ENCODE assay signal across 9 cellular contexts in the genomic region with DNA sequence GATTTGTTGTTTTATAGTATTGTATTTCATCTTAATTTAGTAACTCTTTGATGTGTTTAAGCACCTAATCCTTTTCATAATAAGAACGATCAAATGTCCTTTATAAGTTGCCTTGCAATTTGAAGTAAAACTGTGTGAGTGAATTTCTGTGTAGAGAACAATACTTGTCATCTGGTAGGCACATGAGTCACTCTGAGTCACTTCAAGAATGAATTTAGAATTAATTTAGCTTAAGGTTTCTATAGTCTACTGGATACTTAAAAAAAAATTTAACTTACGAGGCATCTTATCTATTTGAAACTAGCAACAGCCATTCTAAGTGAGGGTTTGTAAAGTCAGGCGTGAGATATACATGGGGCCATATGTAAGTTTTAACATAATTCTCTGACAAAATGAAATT.
DNase-seq lines count a peak whose midpoint lies in the region; ATAC-seq and TF ChIP-seq lines count a peak whose summit lies in the region.
"Had no signal": no experiment of that assay in that cellular context is flagged by ENCODE, and none has a peak within 500 bp of the region (broad histone marks: within the 10 kb centered on the region; RNA-seq: fewer than 3 reads in every experiment).

No MANE protein-coding gene starts in this region.

- H3K27me3 ChIP-seq in effector memory CD4-positive, alpha-beta T cell (replicated peaks; ENCODE audit: control insufficient read depth, insufficient read depth, low read length, poor library complexity, severe bottlenecking), result peaks cover 4% of the 10 kb centered on the region

- no peaks in the 10 kb centered on the region for H3K4me1 ChIP-seq in effector memory CD4-positive, alpha-beta T cell (ENCODE audit: control insufficient read depth, insufficient read depth, low read length, poor library complexity, severe bottlenecking)

- TF ChIP-seq CTCF in AG09309 (IDR thresholded peaks at IDR 0.05; ENCODE audit: control insufficient read depth, insufficient read depth, low read depth, low read length, missing control alignments), result no peak
- TF ChIP-seq CTCF in choroid plexus epithelial cell (conservative IDR thresholded peaks at IDR 0.05; ENCODE audit: low read depth, low read length), result no peak

- no peaks in the 10 kb centered on the region for H3K9me3 ChIP-seq in effector memory CD4-positive, alpha-beta T cell (ENCODE audit: control insufficient read depth, low read length)

- H3K36me3 ChIP-seq in effector memory CD4-positive, alpha-beta T cell (ENCODE audit: control insufficient read depth, insufficient read depth, low read length), result no peaks in the 10 kb centered on the region

- no peak overlapping the region for H3K27ac ChIP-seq in effector memory CD4-positive, alpha-beta T cell (ENCODE audit: insufficient read depth, low read length, poor library complexity, severe bottlenecking)

- ATAC-seq in GM18511 (IDR thresholded peaks at IDR 0.05; ENCODE audit: unreplicated experiment), result no peak
- ATAC-seq in HG02870 (IDR thresholded peaks at IDR 0.05; ENCODE audit: unreplicated experiment), result no peak

- DNase-seq in AG09309 (ENCODE audit: low read depth), result peak; percentile 21
- peak; percentile 78 for DNase-seq in HT1080 (ENCODE audit: low read depth)
- peak; percentile 67 for DNase-seq in choroid plexus epithelial cell (ENCODE audit: low read depth)
- peak; percentile 49 for DNase-seq in myocyte (ENCODE audit: low read depth)
- no peak for DNase-seq in T-helper 2 cell
- DNase-seq in effector memory CD4-positive, alpha-beta T cell, result no peak
- DNase-seq: NCI-H526 treated with DMSO at 0.1 percent for 48 hours had no signal

- H3K4me3 ChIP-seq in AG09309 (ENCODE audit: control insufficient read depth, low read depth, low read length) (no peak overlapping the region), choroid plexus epithelial cell (ENCODE audit: low read depth, low read length) (no peak overlapping the region)
- no peak overlapping the region for H3K4me3 ChIP-seq in effector memory CD4-positive, alpha-beta T cell (ENCODE audit: insufficient read depth, low read depth, low read length, poor library complexity, severe bottlenecking)

Comparison
In these comparisons a context has a peak if more than half of its experiments do, and no peak if none do; other contexts are left out.
1. DNase-seq: peak in AG09309 (single experiment), HT1080 (single experiment), choroid plexus epithelial cell (single experiment) and myocyte (single experiment); none in T-helper 2 cell (0 of 5) and effector memory CD4-positive, alpha-beta T cell (0 of 3).